8 cellular contexts compared by ENCODE assay signal in the genomic region with DNA sequence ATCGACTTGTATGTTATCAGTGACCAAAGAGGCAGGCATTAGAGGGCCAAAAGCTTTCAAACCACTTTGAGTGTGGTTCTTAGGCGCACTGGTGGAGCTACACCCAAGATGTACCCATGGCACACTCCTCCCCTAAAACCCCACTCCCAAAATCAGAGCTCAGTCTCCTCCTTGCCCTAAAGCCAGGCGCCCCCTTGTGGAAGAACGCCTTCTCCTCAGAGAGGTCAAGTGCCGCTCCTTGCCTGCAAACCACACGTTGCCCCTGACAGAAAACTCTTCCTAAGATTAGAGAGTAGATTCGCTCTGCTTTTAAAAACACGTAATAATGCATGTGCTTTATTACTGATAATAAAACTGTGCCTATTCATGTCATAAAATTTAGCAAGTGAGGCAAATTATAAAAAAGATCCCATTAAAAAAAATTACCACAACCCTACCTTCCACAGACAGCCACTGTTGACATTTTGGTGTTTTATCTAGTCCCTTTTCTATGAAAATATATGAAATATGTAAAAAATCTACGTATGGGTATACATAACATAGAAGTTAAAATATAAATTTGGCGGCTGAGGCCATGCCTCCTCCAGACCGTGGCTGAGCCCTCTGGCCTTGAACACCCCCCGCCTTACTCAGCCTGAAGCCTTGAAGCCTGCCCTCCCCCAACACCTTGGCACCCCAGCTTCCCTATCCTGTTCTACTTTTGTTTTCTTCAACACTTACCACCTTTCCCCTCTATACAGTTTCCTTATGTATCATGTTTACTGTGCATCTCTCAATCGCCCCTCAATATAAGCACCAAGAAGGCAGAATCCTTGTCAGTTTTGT. TPM values are rescaled to one million over a fixed set of nuclear protein-coding genes. Genes with fewer than 3 reads are reported as not detected.
DNase-seq lines count a peak whose midpoint lies in the region; ATAC-seq and TF ChIP-seq lines count a peak whose summit lies in the region.

No MANE protein-coding gene starts in this region.

- no peaks in the 10 kb centered on the region for H3K27me3 Mint-ChIP-seq in activated CD8-positive, alpha-beta memory T cell treated with anti-CD3 and anti-CD28 coated beads, Interleukin-2, amount 10 ng/mL, durations not matched to agents 7 days and 5 days

- ATAC-seq in GM18909 (IDR thresholded peaks at IDR 0.05; ENCODE audit: poor library complexity, unreplicated experiment) (peak; percentile 42), mucosa of descending colon (peak; percentile 63), GM19324 (IDR thresholded peaks at IDR 0.05; ENCODE audit: low FRiP score, unreplicated experiment) (no peak)
- ATAC-seq in activated CD8-positive, alpha-beta memory T cell treated with anti-CD3 and anti-CD28 coated beads, Interleukin-2, amount 10 ng/mL, durations not matched to agents 7 days and 5 days: peak; percentile 79

- H3K4me3 ChIP-seq in mucosa of descending colon: no peak overlapping the region

- no peak overlapping the region for H3K27ac Mint-ChIP-seq in activated CD8-positive, alpha-beta memory T cell treated with anti-CD3 and anti-CD28 coated beads, Interleukin-2, amount 10 ng/mL, durations not matched to agents 7 days and 5 days

- CTCF ChIA-PET in activated CD8-positive, alpha-beta memory T cell treated with anti-CD3 and anti-CD28 coated beads, Interleukin-2, amount 10 ng/mL, durations not matched to agents 7 days and 5 days (lab: Charles Lee): interaction anchor here (0.6 to 4.0 kb wide), 35 partner anchors 9 to 148 kb away, joined by 3 to 29 read pairs (median 5); a partner anchor contains a TSS

- H3K36me3 Mint-ChIP-seq in activated CD8-positive, alpha-beta memory T cell treated with anti-CD3 and anti-CD28 coated beads, Interleukin-2, amount 10 ng/mL, durations not matched to agents 7 days and 5 days: peaks cover 2% of the 10 kb centered on the region

- H3K4me1 Mint-ChIP-seq in activated CD8-positive, alpha-beta memory T cell treated with anti-CD3 and anti-CD28 coated beads, Interleukin-2, amount 10 ng/mL, durations not matched to agents 7 days and 5 days: peaks cover 49% of the 10 kb centered on the region

- intact Hi-C loops in mucosa of descending colon (cut with DNase I, micrococcal nuclease): no loop called here

- peak; percentile 64 for TF ChIP-seq CTCF in mucosa of descending colon (IDR thresholded peaks at IDR 0.05)

- H3K36me3 ChIP-seq in mucosa of descending colon (ENCODE audit: low read depth): no peaks in the 10 kb centered on the region

- no peaks in the 10 kb centered on the region for H3K9me3 ChIP-seq in mucosa of descending colon

- DNase-seq in AG08395 (ENCODE audit: low spot score): peak; percentile 52
- peak; percentile 62 to 66 for DNase-seq in NOMO-1 (lab: John Stamatoyannopoulos, UW; ENCODE audit: unreplicated experiment in 2 of 2)
- peak; percentile 87 for DNase-seq in activated CD8-positive, alpha-beta memory T cell treated with anti-CD3 and anti-CD28 coated beads, Interleukin-2, amount 10 ng/mL, durations not matched to agents 7 days and 5 days
- peak; percentile 42 for DNase-seq in epidermal melanocyte (ENCODE audit: insufficient read length, low spot score)
- peak; percentile 75 to 96 (median 89) for DNase-seq in mucosa of descending colon
- DNase-seq in stimulated activated CD8-positive, alpha-beta memory T cell treated with anti-CD3 and anti-CD28 coated beads, Interleukin-4, amount 100 ng/mL, for 48 hours: peak; percentile 95

- no peaks in the 10 kb centered on the region for H3K9me3 Mint-ChIP-seq in activated CD8-positive, alpha-beta memory T cell treated with anti-CD3 and anti-CD28 coated beads, Interleukin-2, amount 10 ng/mL, durations not matched to agents 7 days and 5 days (ENCODE audit: low read depth)

- no peak overlapping the region for H3K4me3 Mint-ChIP-seq in activated CD8-positive, alpha-beta memory T cell treated with anti-CD3 and anti-CD28 coated beads, Interleukin-2, amount 10 ng/mL, durations not matched to agents 7 days and 5 days

- H3K4me1 ChIP-seq in mucosa of descending colon (ENCODE audit: low read depth): peaks cover 12% of the 10 kb centered on the region

RNA-seq across cellular contexts. Expression of a gene that starts 33.5 kb away (rescaled TPM):
- total RNA-seq in activated CD8-positive, alpha-beta memory T cell treated with anti-CD3 and anti-CD28 coated beads, Interleukin-2, amount 10 ng/mL, durations not matched to agents 7 days and 5 days: not detected
- total RNA-seq in mucosa of descending colon: 1 to 10 TPM; 1.3 to 2.8 (median 2.4) TPM

Comparison
In these comparisons a context has a peak if more than half of its experiments do, and no peak if none do; other contexts are left out.
1. DNase-seq: peak in every context shown above with its lines; median percentile 95 in stimulated activated CD8-positive, alpha-beta memory T cell treated with anti-CD3 and anti-CD28 coated beads, Interleukin-4, amount 100 ng/mL, for 48 hours; 89 in mucosa of descending colon; 87 in activated CD8-positive, alpha-beta memory T cell treated with anti-CD3 and anti-CD28 coated beads, Interleukin-2, amount 10 ng/mL, durations not matched to agents 7 days and 5 days; 64 in NOMO-1; 52 in AG08395; 42 in epidermal melanocyte.